In the genomic region with DNA sequence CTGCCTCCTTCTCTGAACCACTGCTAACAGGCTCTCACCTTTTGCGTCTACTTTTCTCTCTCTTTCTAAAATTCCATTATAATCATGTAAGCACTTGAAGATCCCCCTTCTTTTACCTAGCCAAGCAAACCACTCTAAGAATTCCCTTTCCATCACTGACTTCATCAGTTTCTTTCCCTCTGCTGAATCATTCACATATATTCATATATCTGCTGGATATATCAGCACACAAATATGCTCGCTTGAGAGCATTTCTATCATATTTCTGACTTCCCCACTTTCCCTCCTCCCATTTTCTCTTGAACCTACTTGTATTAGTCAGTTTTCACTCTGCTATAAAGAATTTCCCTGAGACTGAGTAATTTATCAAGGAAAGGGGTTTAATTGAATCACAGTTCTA, we compare ENCODE assay signal across 16 cellular contexts.
DNase-seq lines count a peak whose midpoint lies in the region; TF ChIP-seq lines count a peak whose summit lies in the region.
"Had no signal": no experiment of that assay in that cellular context is flagged by ENCODE, and none has a peak within 500 bp of the region (broad histone marks: within the 10 kb centered on the region; RNA-seq: fewer than 3 reads in every experiment).

No MANE protein-coding gene starts in this region.

- no peak overlapping the region for H3K4me3 ChIP-seq in ACC112 (ENCODE audit: low read depth, low read length)
- H3K4me3 ChIP-seq in GM23248: no peak overlapping the region
- H3K4me3 ChIP-seq in fibroblast of pulmonary artery (replicated peaks; ENCODE audit: low read depth, low read length): no peak overlapping the region
- H3K4me3 ChIP-seq: PC-9, SK-N-MC had no signal

- peak overlapping the region; percentile 25 for H3K4me2 ChIP-seq in GM23248 (ENCODE audit: unreplicated experiment)
- H3K4me2 ChIP-seq: PC-9 had no signal

- no peak overlapping the region for H2AFZ ChIP-seq in ACC112 (ENCODE audit: low read length, unreplicated experiment)
- 0 out of 2 replicates have a peak overlapping the region, but pooled peaks have one; percentile 38 for H2AFZ ChIP-seq in GM23248
- H2AFZ ChIP-seq: PC-9 had no signal

- no peaks in the 10 kb centered on the region for H4K20me1 ChIP-seq in GM23248 (ENCODE audit: insufficient read depth)

- H3K4me1 ChIP-seq in ACC112 (ENCODE audit: control insufficient read depth, insufficient read depth, low read length, unreplicated experiment) (peaks cover 11% of the 10 kb centered on the region), GM23248 (ENCODE audit: insufficient read depth) (peaks cover 23% of the 10 kb centered on the region)

- H3K36me3 ChIP-seq in ACC112 (ENCODE audit: insufficient read depth, low read length) (no peaks in the 10 kb centered on the region), GM23248 (ENCODE audit: low read depth) (no peaks in the 10 kb centered on the region)

- WGBS in GM23248 (ENCODE audit: low coverage in 1 of 2, low lambda C conversion rate in 2 of 2, missing lambda C conversion rate in 2 of 2), 2 experiments: 56 to 69% methylated on average over 2 of the region's 2 CpGs

- H3K9me3 ChIP-seq in GM23248 (ENCODE audit: low read depth): no peaks in the 10 kb centered on the region

- H3K79me2 ChIP-seq in ACC112 (ENCODE audit: control insufficient read depth, insufficient read depth, low read length, unreplicated experiment) (no peaks in the 10 kb centered on the region), GM23248 (ENCODE audit: insufficient read depth) (no peaks in the 10 kb centered on the region)

- in situ Hi-C loops in GM23248 (cut with MboI): no loop called here

- DNase-seq in GM23248: peak; percentile 60
- DNase-seq in amniotic stem cell (lab: John Stamatoyannopoulos, UW): peak; percentile 33
- peak; percentile 33 for DNase-seq in fibroblast of pulmonary artery (ENCODE audit: low read depth)
- no peak for DNase-seq in RKO (ENCODE audit: low spot score)
- DNase-seq in LoVo (ENCODE audit: low spot score): no peak
- DNase-seq in T-helper 2 cell: no peak
- no peak for DNase-seq in NCI-H1436 (lab: John Stamatoyannopoulos, UW)
- DNase-seq: AML-193, DMS53, NCI-H2107, NCI-H345, NCI-H69, PC-9 had no signal

- TF ChIP-seq CTCF in fibroblast of pulmonary artery (IDR thresholded peaks at IDR 0.05; ENCODE audit: low read length, missing control alignments): no peak

- H3K9ac ChIP-seq in GM23248: no peak overlapping the region

- 0 out of 2 replicates have a peak, but pooled peaks cover 4% of the 10 kb centered on the region for H3K9me2 ChIP-seq in GM23248 (ENCODE audit: insufficient read depth)

- H3K27me3 ChIP-seq in ACC112 (ENCODE audit: insufficient read depth, low read length): no peaks in the 10 kb centered on the region
- H3K27me3 ChIP-seq in GM23248 (replicated peaks; ENCODE audit: insufficient read depth): no peaks in the 10 kb centered on the region

- H3K27ac ChIP-seq in ACC112 (ENCODE audit: low read depth, low read length): 0 out of 2 replicates have a peak overlapping the region, but pooled peaks have one; percentile 32
- peak overlapping the region; percentile 39; the same call in 1 of the 2 replicates for H3K27ac ChIP-seq in GM23248
- H3K27ac ChIP-seq: 22Rv1, PC-9, SK-N-MC had no signal

- peaks cover 20% of the 10 kb centered on the region for H3F3A ChIP-seq in GM23248 (ENCODE audit: insufficient read depth)

Comparison
In these comparisons a context has a peak if more than half of its experiments do, and no peak if none do; other contexts are left out.
1. DNase-seq: peak in GM23248 (single experiment), amniotic stem cell (single experiment) and fibroblast of pulmonary artery (single experiment); none in RKO (single experiment), LoVo (single experiment), T-helper 2 cell (0 of 5) and NCI-H1436 (single experiment).